15 cellular contexts compared by ENCODE assay signal in genomic region chr15:32763295-32763694, GRCh38. TPM values are rescaled to one million over a fixed set of nuclear protein-coding genes. Genes with fewer than 3 reads are reported as not detected.
"Had no signal": no experiment of that assay in that cellular context is flagged by ENCODE, and none has a peak within 500 bp of the region (broad histone marks: within the 10 kb centered on the region; RNA-seq: fewer than 3 reads in every experiment).

No MANE protein-coding gene starts in this region.

- H3K27ac ChIP-seq: esophagus muscularis mucosa, lower lobe of right lung, neural progenitor cell, parathyroid adenoma had no signal

- H3K4me3 ChIP-seq: esophagus muscularis mucosa, lower lobe of right lung, neural progenitor cell had no signal

- H3K4me1 Mint-ChIP-seq: activated CD8-positive, alpha-beta memory T cell treated with anti-CD3 and anti-CD28 coated beads, Interleukin-2, amount 10 ng/mL, durations not matched to agents 7 days and 5 days; activated naive CD8-positive, alpha-beta T cell treated with anti-CD3 and anti-CD28 coated beads for 36 hours; endodermal cell; immature natural killer cell; mesothelial cell of epicardium; neural progenitor cell had no signal

- H3K9me3 Mint-ChIP-seq: activated naive CD8-positive, alpha-beta T cell treated with anti-CD3 and anti-CD28 coated beads for 36 hours; activated T-cell treated with anti-CD3 and anti-CD28 coated beads, Interleukin-2, amount 50 U/mL, for 24 hours; immature natural killer cell; mesothelial cell of epicardium had no signal

- H3K9me3 ChIP-seq: esophagus muscularis mucosa, lower lobe of right lung had no signal

- H3K36me3 ChIP-seq: esophagus muscularis mucosa, lower lobe of right lung, neural progenitor cell had no signal

- H3K36me3 Mint-ChIP-seq: activated CD8-positive, alpha-beta memory T cell treated with anti-CD3 and anti-CD28 coated beads, Interleukin-2, amount 10 ng/mL, durations not matched to agents 7 days and 5 days; activated naive CD8-positive, alpha-beta T cell treated with anti-CD3 and anti-CD28 coated beads for 36 hours; immature natural killer cell; mesothelial cell of epicardium; neural progenitor cell had no signal

- H3K27me3 ChIP-seq: esophagus muscularis mucosa, neural progenitor cell had no signal

- H3K27ac Mint-ChIP-seq: activated CD8-positive, alpha-beta memory T cell treated with anti-CD3 and anti-CD28 coated beads, Interleukin-2, amount 10 ng/mL, durations not matched to agents 7 days and 5 days; activated naive CD8-positive, alpha-beta T cell treated with anti-CD3 and anti-CD28 coated beads for 36 hours; activated T-cell treated with anti-CD3 and anti-CD28 coated beads, Interleukin-2, amount 50 U/mL, for 24 hours; endodermal cell; immature natural killer cell; mesothelial cell of epicardium; neural progenitor cell had no signal

- ATAC-seq: activated CD8-positive, alpha-beta memory T cell treated with anti-CD3 and anti-CD28 coated beads, Interleukin-2, amount 10 ng/mL, durations not matched to agents 7 days and 5 days; lower lobe of right lung had no signal

- DNase-seq: activated CD4-positive, alpha-beta T cell treated with anti-CD3 and anti-CD28 coated beads for 1 hour; activated CD4-positive, alpha-beta T cell treated with anti-CD3 and anti-CD28 coated beads, Interleukin-2, amount 50 U/mL, for 48 hours; activated CD8-positive, alpha-beta memory T cell treated with anti-CD3 and anti-CD28 coated beads, Interleukin-2, amount 10 ng/mL, durations not matched to agents 7 days and 5 days; activated effector memory CD4-positive, alpha-beta T cell treated with anti-CD3 and anti-CD28 coated beads, Interleukin-2, amount 50 U/mL, for 16 hours; activated naive CD8-positive, alpha-beta T cell treated with anti-CD3 and anti-CD28 coated beads for 36 hours; activated T-cell treated with anti-CD3 and anti-CD28 coated beads, Interleukin-2, amount 50 U/mL, for 24 hours; endodermal cell; glutamatergic neuron; immature natural killer cell; lower lobe of right lung; stimulated activated CD4-positive, alpha-beta T cell treated with anti-CD3 and anti-CD28 coated beads, Interleukin-4, amount 100 ng/mL, for 4 hours had no signal

- H3K4me1 ChIP-seq: esophagus muscularis mucosa, lower lobe of right lung, neural progenitor cell, parathyroid adenoma had no signal

- H3K4me3 Mint-ChIP-seq: activated CD8-positive, alpha-beta memory T cell treated with anti-CD3 and anti-CD28 coated beads, Interleukin-2, amount 10 ng/mL, durations not matched to agents 7 days and 5 days; activated naive CD8-positive, alpha-beta T cell treated with anti-CD3 and anti-CD28 coated beads for 36 hours; activated T-cell treated with anti-CD3 and anti-CD28 coated beads, Interleukin-2, amount 50 U/mL, for 24 hours; endodermal cell; immature natural killer cell; mesothelial cell of epicardium; neural progenitor cell had no signal

RNA-seq across cellular contexts. Expression of gene GREM1, which starts 45.5 kb away (rescaled TPM):
- total RNA-seq: activated CD8-positive, alpha-beta memory T cell treated with anti-CD3 and anti-CD28 coated beads, Interleukin-2, amount 10 ng/mL, durations not matched to agents 7 days and 5 days; activated naive CD8-positive, alpha-beta T cell treated with anti-CD3 and anti-CD28 coated beads for 36 hours had no signal
- polyA plus RNA-seq: immature natural killer cell had no signal
